Comparison of ENCODE assay signal across 11 cellular contexts in genomic region chr14:60956632-60957031, GRCh38. TPM values are rescaled to one million over a fixed set of nuclear protein-coding genes. Genes with fewer than 3 reads are reported as not detected.
DNase-seq lines count a peak whose midpoint lies in the region; ATAC-seq and TF ChIP-seq lines count a peak whose summit lies in the region.
"Had no signal": no experiment of that assay in that cellular context is flagged by ENCODE, and none has a peak within 500 bp of the region (broad histone marks: within the 10 kb centered on the region; RNA-seq: fewer than 3 reads in every experiment).

No MANE protein-coding gene starts in this region.

- TF ChIP-seq POLR2A in vagina (IDR thresholded peaks at IDR 0.05): no peak

- H3K36me3 ChIP-seq in HEK293 (ENCODE audit: control insufficient read depth in 2 of 2, insufficient read depth in 1 of 2, low read length in 2 of 2) (no peaks in the 10 kb centered on the region), vagina (peaks cover 0 to 3% of the 10 kb centered on the region in 2 donors)

- CTCF ChIA-PET in HEK293 (lab: Yijun Ruan, JAX): no interaction called here
- CTCF ChIA-PET in activated CD4-positive, alpha-beta memory T cell treated with anti-CD3 and anti-CD28 coated beads, Interleukin-2, amount 10 ng/mL, durations not matched to agents 7 days and 5 days (lab: Charles Lee): no interaction called here

- H3K9me3 ChIP-seq in HEK293 (ENCODE audit: control insufficient read depth, insufficient read depth, low read depth, low read length) (no peaks in the 10 kb centered on the region), vagina (peaks cover 11% of the 10 kb centered on the region)

- H3K36me3 Mint-ChIP-seq in activated T-cell treated with anti-CD3 and anti-CD28 coated beads, Interleukin-2, amount 50 U/mL, for 72 hours (ENCODE audit: insufficient read depth in 2 of 2): peaks cover 42 to 50% of the 10 kb centered on the region in 2 donors
- peaks cover 38% of the 10 kb centered on the region for H3K36me3 Mint-ChIP-seq in activated T-cell treated with anti-CD3 and anti-CD28 coated beads, Interleukin-2, amount 50 U/mL, for 4 hours (ENCODE audit: insufficient read depth)
- peaks cover 5% of the 10 kb centered on the region for H3K36me3 Mint-ChIP-seq in activated T-helper 17 cell treated with anti-CD3 and anti-CD28 coated beads, Interleukin-2, amount 50 U/mL, for 72 hours (ENCODE audit: low read depth)
- H3K36me3 Mint-ChIP-seq in activated CD4-positive, alpha-beta memory T cell treated with anti-CD3 and anti-CD28 coated beads, Interleukin-2, amount 10 ng/mL, durations not matched to agents 7 days and 5 days (ENCODE audit: low read depth): peaks cover 53% of the 10 kb centered on the region

- peaks cover 20 to 28% of the 10 kb centered on the region in 2 donors for H3K9me3 Mint-ChIP-seq in activated T-cell treated with anti-CD3 and anti-CD28 coated beads, Interleukin-2, amount 50 U/mL, for 72 hours
- peaks cover 38% of the 10 kb centered on the region for H3K9me3 Mint-ChIP-seq in activated T-cell treated with anti-CD3 and anti-CD28 coated beads, Interleukin-2, amount 50 U/mL, for 4 hours
- peaks cover 31% of the 10 kb centered on the region for H3K9me3 Mint-ChIP-seq in activated T-helper 17 cell treated with anti-CD3 and anti-CD28 coated beads, Interleukin-2, amount 50 U/mL, for 72 hours
- peaks cover 41% of the 10 kb centered on the region for H3K9me3 Mint-ChIP-seq in activated CD4-positive, alpha-beta memory T cell treated with anti-CD3 and anti-CD28 coated beads, Interleukin-2, amount 10 ng/mL, durations not matched to agents 7 days and 5 days

- peak; percentile 50 to 55 for ATAC-seq in activated T-cell treated with anti-CD3 and anti-CD28 coated beads, Interleukin-2, amount 50 U/mL, for 72 hours (replicated peaks in 1 of 2)
- no peak for ATAC-seq in activated T-cell treated with anti-CD3 and anti-CD28 coated beads, Interleukin-2, amount 50 U/mL, for 4 hours
- ATAC-seq in activated T-helper 17 cell treated with anti-CD3 and anti-CD28 coated beads, Interleukin-2, amount 50 U/mL, for 72 hours (replicated peaks): peak; percentile 64

- peaks cover 16% of the 10 kb centered on the region for H3K4me1 Mint-ChIP-seq in activated T-cell treated with anti-CD3 and anti-CD28 coated beads, Interleukin-2, amount 50 U/mL, for 72 hours (ENCODE audit: low read depth)
- H3K4me1 Mint-ChIP-seq in activated T-cell treated with anti-CD3 and anti-CD28 coated beads, Interleukin-2, amount 50 U/mL, for 4 hours (ENCODE audit: low read depth): peaks cover 4% of the 10 kb centered on the region
- H3K4me1 Mint-ChIP-seq in activated T-helper 17 cell treated with anti-CD3 and anti-CD28 coated beads, Interleukin-2, amount 50 U/mL, for 72 hours: peaks cover 14% of the 10 kb centered on the region
- H3K4me1 Mint-ChIP-seq in activated CD4-positive, alpha-beta memory T cell treated with anti-CD3 and anti-CD28 coated beads, Interleukin-2, amount 10 ng/mL, durations not matched to agents 7 days and 5 days: peaks cover 14% of the 10 kb centered on the region

- TF ChIP-seq CTCF in HEK293 (tag by site-specific recombination; IDR thresholded peaks at IDR 0.05) (no peak), vagina (IDR thresholded peaks at IDR 0.05) (no peak)

- H3K27me3 Mint-ChIP-seq in activated T-cell treated with anti-CD3 and anti-CD28 coated beads, Interleukin-2, amount 50 U/mL, for 72 hours (ENCODE audit: low read depth): no peaks in the 10 kb centered on the region
- no peaks in the 10 kb centered on the region for H3K27me3 Mint-ChIP-seq in activated T-cell treated with anti-CD3 and anti-CD28 coated beads, Interleukin-2, amount 50 U/mL, for 4 hours (ENCODE audit: low read depth)
- no peaks in the 10 kb centered on the region for H3K27me3 Mint-ChIP-seq in activated T-helper 17 cell treated with anti-CD3 and anti-CD28 coated beads, Interleukin-2, amount 50 U/mL, for 72 hours
- H3K27me3 Mint-ChIP-seq in activated CD4-positive, alpha-beta memory T cell treated with anti-CD3 and anti-CD28 coated beads, Interleukin-2, amount 10 ng/mL, durations not matched to agents 7 days and 5 days: no peaks in the 10 kb centered on the region
- H3K27me3 Mint-ChIP-seq: CD4-positive, alpha-beta T cell had no signal

- DNase-seq in activated T-cell treated with anti-CD3 and anti-CD28 coated beads, Interleukin-2, amount 50 U/mL, for 72 hours: no peak
- no peak for DNase-seq in activated T-cell treated with anti-CD3 and anti-CD28 coated beads, Interleukin-2, amount 50 U/mL, for 4 hours
- no peak for DNase-seq in vagina (ENCODE audit: extremely low spot score in 2 of 2)
- no peak for DNase-seq in activated CD4-positive, alpha-beta memory T cell treated with anti-CD3 and anti-CD28 coated beads, Interleukin-2, amount 10 ng/mL, durations not matched to agents 7 days and 5 days
- DNase-seq: AML-193; Caco-2; CD4-positive, alpha-beta T cell; H9 had no signal

- H3K27me3 ChIP-seq in vagina: no peaks in the 10 kb centered on the region

- intact Hi-C loops in vagina (cut with DNase I): no loop called here

- H3K4me3 Mint-ChIP-seq in activated T-cell treated with anti-CD3 and anti-CD28 coated beads, Interleukin-2, amount 50 U/mL, for 72 hours: peak overlapping the region in 1 of 2 donors; percentile 61
- H3K4me3 Mint-ChIP-seq in activated T-cell treated with anti-CD3 and anti-CD28 coated beads, Interleukin-2, amount 50 U/mL, for 4 hours: no peak overlapping the region
- peak overlapping the region; percentile 61 for H3K4me3 Mint-ChIP-seq in activated T-helper 17 cell treated with anti-CD3 and anti-CD28 coated beads, Interleukin-2, amount 50 U/mL, for 72 hours
- no peak overlapping the region for H3K4me3 Mint-ChIP-seq in activated CD4-positive, alpha-beta memory T cell treated with anti-CD3 and anti-CD28 coated beads, Interleukin-2, amount 10 ng/mL, durations not matched to agents 7 days and 5 days
- H3K4me3 Mint-ChIP-seq: CD4-positive, alpha-beta T cell; H9 had no signal

- POLR2A ChIA-PET in HEK293 (lab: Yijun Ruan, JAX): no interaction called here
- POLR2A ChIA-PET in activated CD4-positive, alpha-beta memory T cell treated with anti-CD3 and anti-CD28 coated beads, Interleukin-2, amount 10 ng/mL, durations not matched to agents 7 days and 5 days (lab: Charles Lee): no interaction called here

- H3K27ac ChIP-seq in HEK293 (ENCODE audit: extremely low read depth, low read depth, low read length) (no peak overlapping the region), vagina (no peak overlapping the region)
- H3K27ac ChIP-seq: C4-2B had no signal

- H3K4me3 ChIP-seq in HEK293 (ENCODE audit: low read depth, low read length) (no peak overlapping the region), vagina (no peak overlapping the region)

- peak overlapping the region; percentile 78 for H3K27ac Mint-ChIP-seq in activated T-cell treated with anti-CD3 and anti-CD28 coated beads, Interleukin-2, amount 50 U/mL, for 72 hours
- peak overlapping the region; percentile 77 for H3K27ac Mint-ChIP-seq in activated T-helper 17 cell treated with anti-CD3 and anti-CD28 coated beads, Interleukin-2, amount 50 U/mL, for 72 hours
- no peak overlapping the region for H3K27ac Mint-ChIP-seq in activated CD4-positive, alpha-beta memory T cell treated with anti-CD3 and anti-CD28 coated beads, Interleukin-2, amount 10 ng/mL, durations not matched to agents 7 days and 5 days
- H3K27ac Mint-ChIP-seq: CD4-positive, alpha-beta T cell had no signal

- no peaks in the 10 kb centered on the region for H3K4me1 ChIP-seq in HEK293 (ENCODE audit: control insufficient read depth, insufficient read depth, low read length)
- H3K4me1 ChIP-seq in vagina: no peaks in the 10 kb centered on the region
- H3K4me1 ChIP-seq: Caco-2 had no signal

TF ChIP-seq in HEK293, 187 proteins besides CTCF, POLR2A, EP300 and RAD21:
- peak; percentile 96 for TF ChIP-seq ZNF677 (tag by site-specific recombination; IDR thresholded peaks at IDR 0.05)
- TF ChIP-seq PRDM1 (tag by site-specific recombination; IDR thresholded peaks at IDR 0.05): no peak

RNA-seq across cellular contexts. Expression of gene TRMT5, which starts 24.2 kb away (rescaled TPM):
- total RNA-seq in activated T-cell treated with anti-CD3 and anti-CD28 coated beads, Interleukin-2, amount 50 U/mL, for 72 hours: 10 to 100 TPM in 1 of 2 donors, 1 to 10 TPM in 1; 9.5 to 10.6 TPM
- total RNA-seq in activated T-cell treated with anti-CD3 and anti-CD28 coated beads, Interleukin-2, amount 50 U/mL, for 4 hours: 10 to 100 TPM; 14.8 to 20.5 (median 20.0) TPM
- total RNA-seq in activated T-helper 17 cell treated with anti-CD3 and anti-CD28 coated beads, Interleukin-2, amount 50 U/mL, for 72 hours: 10 to 100 TPM; 16.4 to 16.5 TPM
- total RNA-seq in vagina: 2.9 TPM
- total RNA-seq in activated CD4-positive, alpha-beta memory T cell treated with anti-CD3 and anti-CD28 coated beads, Interleukin-2, amount 10 ng/mL, durations not matched to agents 7 days and 5 days: 1 to 10 TPM; 6.6 to 7.1 TPM

RNA-seq across cellular contexts. Expression of gene SLC38A6, which starts 24.4 kb away (rescaled TPM):
- 1 to 10 TPM; 5.9 to 8.0 TPM for total RNA-seq in activated T-cell treated with anti-CD3 and anti-CD28 coated beads, Interleukin-2, amount 50 U/mL, for 72 hours
- 1 to 10 TPM; 2.9 to 3.8 (median 3.3) TPM for total RNA-seq in activated T-cell treated with anti-CD3 and anti-CD28 coated beads, Interleukin-2, amount 50 U/mL, for 4 hours
- total RNA-seq in activated T-helper 17 cell treated with anti-CD3 and anti-CD28 coated beads, Interleukin-2, amount 50 U/mL, for 72 hours: 10 to 100 TPM in 1 of 2 donors, 1 to 10 TPM in 1; 8.7 to 11.8 TPM
- 17.2 TPM for total RNA-seq in vagina
- total RNA-seq in activated CD4-positive, alpha-beta memory T cell treated with anti-CD3 and anti-CD28 coated beads, Interleukin-2, amount 10 ng/mL, durations not matched to agents 7 days and 5 days: 1 to 10 TPM; 7.5 to 9.4 TPM

Comparison
In these comparisons a context has a peak if more than half of its experiments do, and no peak if none do; other contexts are left out.
1. ATAC-seq: peak in activated T-cell treated with anti-CD3 and anti-CD28 coated beads, Interleukin-2, amount 50 U/mL, for 72 hours (2 of 2) and activated T-helper 17 cell treated with anti-CD3 and anti-CD28 coated beads, Interleukin-2, amount 50 U/mL, for 72 hours (single experiment); none in activated T-cell treated with anti-CD3 and anti-CD28 coated beads, Interleukin-2, amount 50 U/mL, for 4 hours (0 of 2).